Comparison of ENCODE assay signal across 18 cellular contexts in genomic region chr3:125073506-125073905, GRCh38. TPM values are rescaled to one million over a fixed set of nuclear protein-coding genes. Genes with fewer than 3 reads are reported as not detected.
DNase-seq lines count a peak whose midpoint lies in the region; ATAC-seq, FAIRE-seq and TF ChIP-seq lines count a peak whose summit lies in the region.
"Had no signal": no experiment of that assay in that cellular context is flagged by ENCODE, and none has a peak within 500 bp of the region (broad histone marks: within the 10 kb centered on the region; RNA-seq: fewer than 3 reads in every experiment).

No MANE protein-coding gene starts in this region.

- BruUV-seq in HepG2 (replicated peaks; lab: Mats Ljungman, UMichigan): no TSS peak

- H3K4me2 ChIP-seq in HepG2 (ENCODE audit: low read depth, low read length) (no peak overlapping the region), mesenchymal stem cell (ENCODE audit: low read length, poor library complexity, severe bottlenecking) (no peak overlapping the region)
- H3K4me2 ChIP-seq: PC-9, SK-N-SH had no signal

- H3K4me3 ChIP-seq in HepG2 (replicated peaks in 1 of 3; ENCODE audit: insufficient read depth in 1 of 3, low read depth in 2 of 3, low read length in 3 of 3) (no peak overlapping the region), right lobe of liver (no peak overlapping the region), mesenchymal stem cell (ENCODE audit: insufficient read depth in 1 of 2, low read depth in 1 of 2, low read length in 2 of 2) (no peak overlapping the region)
- H3K4me3 ChIP-seq: PC-9 had no signal

- H3K36me3 ChIP-seq in HepG2 (replicated peaks in 1 of 2; ENCODE audit: control insufficient read depth in 1 of 2, insufficient read depth in 2 of 2, low read length in 2 of 2) (no peaks in the 10 kb centered on the region), right lobe of liver (no peaks in the 10 kb centered on the region), mesenchymal stem cell (ENCODE audit: control insufficient read depth in 1 of 2, insufficient read depth in 2 of 2, low read depth in 1 of 2, low read length in 2 of 2) (peaks cover 0 to 6% of the 10 kb centered on the region in 2 experiments)

- no peak overlapping the region for H4K8ac ChIP-seq in mesenchymal stem cell (ENCODE audit: low read length)

- TF ChIP-seq CTCF in HepG2 (CRISPR knock-in tag; IDR thresholded peaks at IDR 0.05): no peak
- no peak for TF ChIP-seq CTCF in right lobe of liver (IDR thresholded peaks at IDR 0.05)

- H2BK15ac ChIP-seq in mesenchymal stem cell (ENCODE audit: low read depth, poor library complexity, severe bottlenecking): no peak overlapping the region

- H3K4ac ChIP-seq in mesenchymal stem cell (ENCODE audit: low read depth in 1 of 2, low read length in 2 of 2): no peak overlapping the region

- no peak overlapping the region for H3K27ac ChIP-seq in HepG2 (ENCODE audit: extremely low read length, insufficient read depth, low read length)
- H3K27ac ChIP-seq in right lobe of liver: no peak overlapping the region
- no peak overlapping the region for H3K27ac ChIP-seq in mesenchymal stem cell (ENCODE audit: low read length, poor library complexity, severe bottlenecking)
- H3K27ac ChIP-seq: PC-9, RWPE1 had no signal

- H3K27me3 ChIP-seq in HepG2 (ENCODE audit: control insufficient read depth in 1 of 2, insufficient read depth in 2 of 2, low read length in 2 of 2): 0 out of 5 replicates have a peak, but pooled peaks cover 0 to 2% of the 10 kb centered on the region in 2 experiments
- no peaks in the 10 kb centered on the region for H3K27me3 ChIP-seq in right lobe of liver
- peaks cover 0 to 7% of the 10 kb centered on the region in 2 experiments for H3K27me3 ChIP-seq in mesenchymal stem cell (ENCODE audit: control insufficient read depth in 1 of 2, insufficient read depth in 1 of 2, low read length in 2 of 2)

- intact Hi-C loops in HepG2 (cut with micrococcal nuclease; ENCODE audit: unreplicated experiment): no loop called here
- intact Hi-C loops in right lobe of liver (cut with DNase I): no loop called here

- no peak overlapping the region for H2BK120ac ChIP-seq in mesenchymal stem cell (ENCODE audit: low read depth, low read length)

- H3K79me2 ChIP-seq in HepG2 (ENCODE audit: insufficient read depth, low read length): no peaks in the 10 kb centered on the region

- H4K91ac ChIP-seq in mesenchymal stem cell (ENCODE audit: low read length): peak overlapping the region; percentile 14

- no peak overlapping the region for H2BK5ac ChIP-seq in mesenchymal stem cell (ENCODE audit: low read depth, low read length, poor library complexity, severe bottlenecking)

- no peak overlapping the region for H2AK5ac ChIP-seq in mesenchymal stem cell (ENCODE audit: low read length, severe bottlenecking)

- H3K79me1 ChIP-seq in mesenchymal stem cell (replicated peaks; ENCODE audit: low read length, poor library complexity, severe bottlenecking): no peaks in the 10 kb centered on the region

- ATAC-seq in HepG2 (no peak), right lobe of liver (no peak), GM21576 (IDR thresholded peaks at IDR 0.05; ENCODE audit: unreplicated experiment) (no peak)

- no peak for DNase-seq in HepG2 (ENCODE audit: low spot score)
- no peak for DNase-seq in right lobe of liver
- peak; percentile 97 for DNase-seq in NCI-H524 treated with DMSO at 0.1 percent for 48 hours (lab: John Stamatoyannopoulos, UW)
- DNase-seq in mesenchymal stem cell: no peak
- DNase-seq in NOMO-1 treated with dmso at 0.1 percent for 144 hours (lab: John Stamatoyannopoulos, UW; ENCODE audit: unreplicated experiment): no peak
- no peak for DNase-seq in Kasumi-1 (lab: John Stamatoyannopoulos, UW)
- DNase-seq: DMS79, NCI-H1092 treated with DMSO at 0.1 percent for 48 hours, NCI-H146, NCI-H2081 treated with DMSO at 0.1 percent for 48 hours, NCI-H510A treated with DMSO at 0.1 percent for 48 hours, PC-9, SHP77 treated with DMSO at 0.1 percent for 48 hours, SK-N-SH had no signal

- TF ChIP-seq POLR2A in HepG2 (IDR thresholded peaks at IDR 0.05; ENCODE audit: insufficient read depth in 1 of 2, low read depth in 2 of 2, low read length in 2 of 2): no peak
- no peak for TF ChIP-seq POLR2A in right lobe of liver (IDR thresholded peaks at IDR 0.05)

- H3K4me1 ChIP-seq in HepG2 (ENCODE audit: insufficient read depth, low read length) (peaks cover 5% of the 10 kb centered on the region; the same call in 1 of the 2 replicates), right lobe of liver (no peaks in the 10 kb centered on the region), mesenchymal stem cell (ENCODE audit: control insufficient read depth, insufficient read depth, low read depth, low read length) (no peaks in the 10 kb centered on the region)

- H3K9me3 ChIP-seq in HepG2 (ENCODE audit: low read length) (no peaks in the 10 kb centered on the region), right lobe of liver (no peaks in the 10 kb centered on the region), mesenchymal stem cell (ENCODE audit: control insufficient read depth, low read length) (no peaks in the 10 kb centered on the region)
- H3K9me3 ChIP-seq: SK-N-SH had no signal

- no peak for TF ChIP-seq EP300 in HepG2 (IDR thresholded peaks at IDR 0.05; ENCODE audit: low read depth in 2 of 2, low read length in 2 of 2)
- no peak for TF ChIP-seq EP300 in HepG2 (CRISPR knock-in tag; IDR thresholded peaks at IDR 0.05; ENCODE audit: borderline replicate concordance)

- no peak overlapping the region for H3K14ac ChIP-seq in mesenchymal stem cell (ENCODE audit: low read length in 2 of 2)

- H3K9ac ChIP-seq in HepG2 (ENCODE audit: insufficient read depth, low read depth, low read length) (no peak overlapping the region), mesenchymal stem cell (ENCODE audit: low read length) (no peak overlapping the region)
- H3K9ac ChIP-seq: SK-N-SH had no signal

- WGBS in HepG2 (ENCODE audit: low lambda C conversion rate): 57% methylated on average over 4 of the region's 5 CpGs
- 80% methylated on average over 1 of the region's 5 CpGs for WGBS in right lobe of liver (ENCODE audit: insufficient coverage, low coverage, low lambda C conversion rate, missing lambda C conversion rate)
- 96% methylated on average over 5 of the region's 5 CpGs for WGBS in mesenchymal stem cell

- no peak for TF ChIP-seq RAD21 in HepG2 (CRISPR knock-in tag; IDR thresholded peaks at IDR 0.05)

- H4K20me1 ChIP-seq in HepG2 (ENCODE audit: insufficient read depth, low read length): no peaks in the 10 kb centered on the region

- CTCF ChIA-PET in HepG2 (lab: Yijun Ruan, JAX; ENCODE audit: low intra/inter-chr PET ratio, low total read pairs): no interaction called here

- POLR2A ChIA-PET in HepG2 (lab: Yijun Ruan, JAX): interaction anchor here (1.7 to 2.6 kb wide), 2 partner anchors 10 to 11 kb away, joined by 5 to 12 read pairs; no protein-coding TSS in a partner anchor

- H2BK12ac ChIP-seq in mesenchymal stem cell (ENCODE audit: low read length in 2 of 2): no peak overlapping the region

- no peak overlapping the region for H3K23ac ChIP-seq in mesenchymal stem cell (ENCODE audit: low read length in 2 of 2)

- no peak for FAIRE-seq in HepG2 (lab: Jason Lieb, UNC)
- FAIRE-seq: A204.1, D721Med had no signal

- in situ Hi-C loops in HepG2 (cut with HindIII; ENCODE audit: extremely low pct_ligation_motif_present, low pct_unique_long_range_greater_than_20kb): no loop called here

- H2AFZ ChIP-seq in HepG2 (ENCODE audit: low read length): no peak overlapping the region
- no peak overlapping the region for H2AFZ ChIP-seq in mesenchymal stem cell (ENCODE audit: low read depth, low read length)
- H2AFZ ChIP-seq: PC-9 had no signal

- no peak overlapping the region for H3K18ac ChIP-seq in mesenchymal stem cell (ENCODE audit: low read depth in 1 of 2, low read length in 2 of 2)

TF ChIP-seq in HepG2, 621 proteins besides CTCF, POLR2A, EP300 and RAD21 (continues in another document):
- no peak for TF ChIP-seq ARID3A (IDR thresholded peaks at IDR 0.05; ENCODE audit: low read depth, low read length)

RNA-seq across cellular contexts. Expression of gene HEG1, which starts 17.7 kb away (rescaled TPM):
- total RNA-seq in HepG2 (2016; rRNA removed; fragmentation: Illumina TruSeq; extraction: Trizol): 9.7 and 10.7 TPM in 2 replicates
- 1.1 TPM in 2 replicates for total RNA-seq in HepG2 (2016; cell fraction: cytosol; rRNA removed; fragmentation: Illumina TruSeq; extraction: Trizol; ENCODE audit: low read depth)
- total RNA-seq in HepG2 (2016; cell fraction: insoluble cytoplasmic fraction; rRNA removed; fragmentation: Illumina TruSeq; extraction: Trizol): 6.8 and 9.0 TPM in 2 replicates
- total RNA-seq in HepG2 (2016; cell fraction: membrane; rRNA removed; fragmentation: Illumina TruSeq; extraction: Trizol): 3.2 and 3.3 TPM in 2 replicates
- 17.3 and 19.4 TPM in 2 replicates for total RNA-seq in HepG2 (2016; cell fraction: nucleus; rRNA removed; fragmentation: Illumina TruSeq; extraction: Trizol)
- polyA plus RNA-seq in HepG2 (2011; rRNA removed): 11.6 and 18.2 TPM in 2 replicates
- 8.6 and 8.8 TPM in 2 replicates for polyA plus RNA-seq in HepG2 (2011; cell fraction: cytosol; rRNA removed)
- polyA plus RNA-seq in HepG2 (2011; cell fraction: nucleus; rRNA removed): 17.9 and 23.5 TPM in 2 replicates
- polyA plus RNA-seq in HepG2 (2012): 12.1 and 14.0 TPM in 2 replicates
- polyA plus RNA-seq in HepG2 (2016; cell fraction: cytosol; fragmentation: Illumina TruSeq; extraction: Trizol; ENCODE audit: low read depth): 0.46 and 0.52 TPM in 2 replicates
- 5.4 and 5.8 TPM in 2 replicates for polyA plus RNA-seq in HepG2 (2016; cell fraction: insoluble cytoplasmic fraction; fragmentation: Illumina TruSeq; extraction: Trizol; ENCODE audit: low read depth)
- 0.69 and 0.92 TPM in 2 replicates for polyA plus RNA-seq in HepG2 (2016; cell fraction: membrane; fragmentation: Illumina TruSeq; extraction: Trizol; ENCODE audit: low read depth)
- 14.9 and 16.7 TPM in 2 replicates for polyA plus RNA-seq in HepG2 (2016; cell fraction: nucleus; fragmentation: Illumina TruSeq; extraction: Trizol; ENCODE audit: insufficient read depth, low read depth)
- polyA minus RNA-seq in HepG2 (2011; rRNA and poly(A)+ RNA removed; ENCODE audit: low replicate concordance): 51.4 and 72.4 TPM in 2 replicates
- polyA minus RNA-seq in HepG2 (2011; cell fraction: cytosol; rRNA and poly(A)+ RNA removed): 23.5 and 27.8 TPM in 2 replicates
- polyA minus RNA-seq in HepG2 (2011; cell fraction: nucleus; rRNA and poly(A)+ RNA removed): 17.8 and 25.8 TPM in 2 replicates
- 10 to 100 TPM in 3 of 6 experiments, 1 to 10 TPM in 3; 3.5 to 14.9 (median 10.8) TPM for total RNA-seq in right lobe of liver
- polyA plus RNA-seq in mesenchymal stem cell (2013, experiment 1 of 2): 134 TPM
- 130 TPM for polyA plus RNA-seq in mesenchymal stem cell (2013, experiment 2 of 2)
